ENCODE assay signal across 34 cellular contexts in the genomic region with DNA sequence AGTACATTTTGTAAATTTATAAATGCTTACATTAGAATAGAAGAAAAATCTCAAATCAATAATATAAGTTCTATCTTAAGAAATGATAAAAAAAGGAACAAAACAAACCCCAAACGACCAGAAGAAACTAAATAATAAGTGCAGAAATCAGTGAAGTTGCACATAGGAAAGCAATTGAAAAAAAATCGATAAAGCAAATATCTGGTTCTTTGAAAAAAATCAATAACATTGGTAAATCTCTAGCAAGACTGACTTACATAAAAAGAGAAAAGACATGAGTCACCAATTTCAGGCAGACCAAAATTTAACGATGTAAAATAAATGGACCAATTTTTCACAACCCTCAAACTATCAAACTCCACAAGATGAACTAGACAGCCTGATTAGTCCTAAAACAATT.
"Had no signal": no experiment of that assay in that cellular context is flagged by ENCODE, and none has a peak within 500 bp of the region (broad histone marks: within the 10 kb centered on the region; RNA-seq: fewer than 3 reads in every experiment).

No MANE protein-coding gene starts in this region.

- H3K9me3 ChIP-seq: MG63 had no signal

- DNase-seq: Karpas-422, Kasumi-1, MG63, MM.1S, MV-4-11, NCI-H1048, NCI-H1092, NCI-H1092 treated with DMSO at 0.1 percent for 48 hours, NCI-H1105, NCI-H1105 treated with DMSO at 0.1 percent for 48 hours, NCI-H1417, NCI-H1417 treated with DMSO at 0.1 percent for 48 hours, NCI-H1436, NCI-H1436 treated with DMSO at 0.1 percent for 48 hours, NCI-H146, NCI-H1694, NCI-H1694 treated with DMSO at 0.1 percent for 48 hours, NCI-H187, NCI-H187 treated with DMSO at 0.1 percent for 48 hours, NCI-H1930, NCI-H2029, NCI-H2029 treated with DMSO at 0.1 percent for 48 hours, NCI-H2081, NCI-H2081 treated with DMSO at 0.1 percent for 48 hours, NCI-H2107, NCI-H2171, NCI-H2171 treated with DMSO at 0.1 percent for 48 hours, NCI-H2227 treated with DMSO at 0.1 percent for 48 hours, NCI-H226, NCI-H345, NCI-H446, NCI-H446 treated with DMSO at 0.1 percent for 48 hours, NCI-H510A, NCI-H510A treated with DMSO at 0.1 percent for 48 hours had no signal

- H3K4me3 ChIP-seq: MG63 had no signal

- H3K36me3 ChIP-seq: MG63 had no signal

- H3K27me3 ChIP-seq: MG63 had no signal
